In genomic region chr11:133925756-133926155, GRCh38 we compare ENCODE assay signal across 27 cellular contexts.
"Had no signal": no experiment of that assay in that cellular context is flagged by ENCODE, and none has a peak within 500 bp of the region (broad histone marks: within the 10 kb centered on the region; RNA-seq: fewer than 3 reads in every experiment).

No MANE protein-coding gene starts in this region.

- H3K4me3 Mint-ChIP-seq: activated CD4-positive, alpha-beta memory T cell treated with anti-CD3 and anti-CD28 coated beads, Interleukin-2, amount 10 ng/mL, durations not matched to agents 7 days and 5 days; activated naive CD4-positive, alpha-beta T cell treated with anti-CD3 and anti-CD28 coated beads, Interleukin-2, amount 50 U/mL, for 24 hours; activated T-cell treated with anti-CD3 and anti-CD28 coated beads, Interleukin-2, amount 50 U/mL, for 24 hours; activated T-cell treated with anti-CD3 and anti-CD28 coated beads, Interleukin-2, amount 50 U/mL, for 72 hours; central memory CD8-positive, alpha-beta T cell; effector memory CD8-positive, alpha-beta T cell had no signal

- H3K27ac Mint-ChIP-seq: activated CD4-positive, alpha-beta memory T cell treated with anti-CD3 and anti-CD28 coated beads, Interleukin-2, amount 10 ng/mL, durations not matched to agents 7 days and 5 days; activated naive CD4-positive, alpha-beta T cell treated with anti-CD3 and anti-CD28 coated beads, Interleukin-2, amount 50 U/mL, for 24 hours; activated T-cell treated with anti-CD3 and anti-CD28 coated beads, Interleukin-2, amount 50 U/mL, for 24 hours; activated T-cell treated with anti-CD3 and anti-CD28 coated beads, Interleukin-2, amount 50 U/mL, for 72 hours had no signal

- ATAC-seq: activated T-cell treated with anti-CD3 and anti-CD28 coated beads, Interleukin-2, amount 50 U/mL, for 72 hours; effector memory CD8-positive, alpha-beta T cell; foreskin keratinocyte; gastrocnemius medialis; heart left ventricle had no signal

- H3K9me3 Mint-ChIP-seq: activated CD4-positive, alpha-beta memory T cell treated with anti-CD3 and anti-CD28 coated beads, Interleukin-2, amount 10 ng/mL, durations not matched to agents 7 days and 5 days; activated naive CD4-positive, alpha-beta T cell treated with anti-CD3 and anti-CD28 coated beads, Interleukin-2, amount 50 U/mL, for 24 hours; activated T-cell treated with anti-CD3 and anti-CD28 coated beads, Interleukin-2, amount 50 U/mL, for 24 hours; activated T-cell treated with anti-CD3 and anti-CD28 coated beads, Interleukin-2, amount 50 U/mL, for 72 hours; central memory CD8-positive, alpha-beta T cell; effector memory CD8-positive, alpha-beta T cell had no signal

- DNase-seq: activated CD4-positive, alpha-beta memory T cell treated with anti-CD3 and anti-CD28 coated beads, Interleukin-2, amount 10 ng/mL, durations not matched to agents 7 days and 5 days; activated CD4-positive, alpha-beta T cell treated with anti-CD3 and anti-CD28 coated beads for 4 hours; activated CD4-positive, CD25-positive, alpha-beta regulatory T cell; activated CD4-positive, CD25-positive, alpha-beta regulatory T cell treated with anti-CD3 and anti-CD28 coated beads, Interleukin-2, amount 50 U/mL, for 72 hours; activated CD8-positive, alpha-beta memory T cell treated with anti-CD3 and anti-CD28 coated beads, Interleukin-2, amount 50 U/mL, for 48 hours; activated gamma-delta T cell; activated naive CD4-positive, alpha-beta T cell; activated T-cell treated with anti-CD3 and anti-CD28 coated beads for 4 hours; activated T-cell treated with anti-CD3 and anti-CD28 coated beads, Interleukin-2, amount 50 U/mL, for 24 hours; activated T-cell treated with anti-CD3 and anti-CD28 coated beads, Interleukin-2, amount 50 U/mL, for 72 hours; amniotic stem cell; anterior cingulate cortex; brain microvascular endothelial cell; cortex of kidney; dermis blood vessel endothelial cell; effector CD4-positive, alpha-beta T cell; effector memory CD8-positive, alpha-beta T cell; erythroblast; foreskin keratinocyte; gastrocnemius medialis; glutamatergic neuron; T-helper 1 cell; T-helper 2 cell had no signal

- H3K27me3 Mint-ChIP-seq: activated CD4-positive, alpha-beta memory T cell treated with anti-CD3 and anti-CD28 coated beads, Interleukin-2, amount 10 ng/mL, durations not matched to agents 7 days and 5 days; activated naive CD4-positive, alpha-beta T cell treated with anti-CD3 and anti-CD28 coated beads, Interleukin-2, amount 50 U/mL, for 24 hours; activated T-cell treated with anti-CD3 and anti-CD28 coated beads, Interleukin-2, amount 50 U/mL, for 24 hours; central memory CD8-positive, alpha-beta T cell; effector memory CD8-positive, alpha-beta T cell had no signal

- H3K9me3 ChIP-seq: esophagus muscularis mucosa, gastrocnemius medialis, heart left ventricle had no signal
